Comparison of ENCODE assay signal across 15 cellular contexts in the genomic region with DNA sequence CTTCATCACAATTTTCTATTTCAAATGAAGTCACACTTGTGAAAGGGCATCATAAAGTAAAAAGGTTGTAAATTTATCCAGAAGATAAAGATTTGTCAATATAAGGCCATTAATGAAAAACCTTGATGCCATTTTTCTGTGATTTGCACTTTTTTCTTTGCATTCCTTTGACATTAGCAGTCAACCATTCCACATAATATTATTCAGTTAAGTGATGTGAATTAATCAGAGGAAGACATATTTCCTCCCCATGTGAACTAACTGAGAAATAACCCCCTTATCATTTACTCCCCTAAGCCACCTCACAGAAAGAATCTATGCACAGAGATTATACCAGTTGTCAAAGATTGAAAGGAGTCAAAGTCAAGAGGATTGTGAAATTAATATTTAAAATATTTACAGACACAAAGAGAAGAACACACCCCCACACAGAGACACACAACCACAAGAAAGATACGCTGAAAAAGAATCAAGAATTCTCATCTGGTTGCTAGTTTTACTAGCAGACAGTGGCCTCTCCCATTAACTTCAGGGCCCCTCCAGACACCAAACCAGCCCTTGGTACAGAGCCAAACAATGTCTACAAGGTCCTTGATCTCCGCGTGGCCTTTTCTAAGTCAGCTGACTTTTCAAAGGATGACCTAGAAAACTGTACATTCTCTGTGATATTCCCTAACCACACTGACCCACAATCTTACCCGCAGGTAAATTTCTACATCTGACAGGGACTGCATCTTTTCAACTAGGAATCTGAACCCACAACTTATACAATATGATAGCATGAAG. TPM values are rescaled to one million over a fixed set of nuclear protein-coding genes. Genes with fewer than 3 reads are reported as not detected.
DNase-seq lines count a peak whose midpoint lies in the region; ATAC-seq and TF ChIP-seq lines count a peak whose summit lies in the region.
"Had no signal": no experiment of that assay in that cellular context is flagged by ENCODE, and none has a peak within 500 bp of the region (broad histone marks: within the 10 kb centered on the region; RNA-seq: fewer than 3 reads in every experiment).

No MANE protein-coding gene starts in this region.

- H3K79me2 ChIP-seq in Karpas-422 (ENCODE audit: low read length), result no peaks in the 10 kb centered on the region

- no peak overlapping the region for H3K4me3 Mint-ChIP-seq in CD4-positive, alpha-beta T cell

- no peak overlapping the region for H3K56ac ChIP-seq in IMR-90 (ENCODE audit: extremely low read depth, insufficient read depth, low read length)

- H3K9me3 ChIP-seq in CD4-positive, alpha-beta T cell (ENCODE audit: control insufficient read depth, low read length), result no peaks in the 10 kb centered on the region
- H3K9me3 ChIP-seq in IMR-90 (ENCODE audit: control insufficient read depth, insufficient read depth, low read length) (no peaks in the 10 kb centered on the region), Karpas-422 (ENCODE audit: low read length) (no peaks in the 10 kb centered on the region)
- H3K9me3 ChIP-seq: heart right ventricle, psoas muscle had no signal

- in situ Hi-C loops in IMR-90 (cut with MboI; ENCODE audit: low sequenced_read_pairs), result no loop called here

- no peak overlapping the region for H2BK15ac ChIP-seq in IMR-90 (ENCODE audit: low read depth, low read length)

- no peaks in the 10 kb centered on the region for H3K27me3 Mint-ChIP-seq in CD4-positive, alpha-beta T cell

- no peaks in the 10 kb centered on the region for H3K9me3 Mint-ChIP-seq in CD4-positive, alpha-beta T cell

- no peak for TF ChIP-seq POLR2A in IMR-90 (IDR thresholded peaks at IDR 0.05; ENCODE audit: low read depth, low read length)

- no peak overlapping the region for H2AFZ ChIP-seq in IMR-90 (replicated peaks; ENCODE audit: low read length, poor library complexity)
- no peak overlapping the region for H2AFZ ChIP-seq in Karpas-422 (ENCODE audit: low read length)

- 81% methylated on average over 3 of the region's 4 CpGs; no CpG with 5 or more reads in 1 of the 2 experiments for WGBS in IMR-90 (ENCODE audit: extremely low coverage in 2 of 2, insufficient read length in 1 of 2), 2 experiments

- H4K20me1 ChIP-seq in IMR-90 (ENCODE audit: insufficient read depth, low read length) (peaks cover 40% of the 10 kb centered on the region), Karpas-422 (ENCODE audit: insufficient read depth, low read depth, low read length) (0 out of 2 replicates have a peak, but pooled peaks cover 3% of the 10 kb centered on the region)

- H2BK5ac ChIP-seq in IMR-90 (ENCODE audit: low read depth, low read length, poor library complexity, severe bottlenecking), result peak overlapping the region; percentile 44

- intact Hi-C loops in CD4-positive, alpha-beta T cell (cut with DNase I, micrococcal nuclease), result no loop called here
- intact Hi-C loops in IMR-90 (cut with micrococcal nuclease), result no loop called here

- H3K18ac ChIP-seq in IMR-90 (ENCODE audit: low read depth, low read length), result no peak overlapping the region

- H3K14ac ChIP-seq in IMR-90 (replicated peaks; ENCODE audit: low read depth, low read length), result peak overlapping the region; percentile 43; the same call in 1 of the 2 replicates

- H3K27me3 ChIP-seq in CD4-positive, alpha-beta T cell (ENCODE audit: control insufficient read depth, insufficient read depth, low read length), result no peaks in the 10 kb centered on the region
- H3K27me3 ChIP-seq in IMR-90 (ENCODE audit: control insufficient read depth, insufficient read depth, low read length), result no peaks in the 10 kb centered on the region
- H3K27me3 ChIP-seq in Karpas-422 (ENCODE audit: low read length), result no peaks in the 10 kb centered on the region
- H3K27me3 ChIP-seq: heart right ventricle had no signal

- no peak overlapping the region for H2AK9ac ChIP-seq in IMR-90 (replicated peaks; ENCODE audit: low read depth, low read length, poor library complexity)

- no peak overlapping the region for H3K27ac ChIP-seq in CD4-positive, alpha-beta T cell (ENCODE audit: low read depth, low read length)
- H3K27ac ChIP-seq in IMR-90 (ENCODE audit: insufficient read depth, low read length) (no peak overlapping the region), Karpas-422 (ENCODE audit: low read length) (no peak overlapping the region)
- H3K27ac ChIP-seq: heart right ventricle, psoas muscle had no signal

- no peak overlapping the region for H4K5ac ChIP-seq in IMR-90 (ENCODE audit: low read depth, low read length)

- POLR2A ChIA-PET in CD4-positive, alpha-beta T cell (lab: Charles Lee), result interaction anchor here (0.9 to 1.0 kb wide), 2 partner anchors 24 to 32 kb away, joined by 3 to 5 read pairs; no protein-coding TSS in a partner anchor
- POLR2A ChIA-PET in IMR-90 (lab: Charles Lee; ENCODE audit: unreplicated experiment), result no interaction called here

- no peak overlapping the region for H2BK20ac ChIP-seq in IMR-90 (ENCODE audit: low read depth, low read length)

- H3K79me1 ChIP-seq in IMR-90 (ENCODE audit: low read depth in 1 of 2, low read length in 2 of 2), result peaks cover 31 to 78% of the 10 kb centered on the region in 2 experiments

- peaks cover 75% of the 10 kb centered on the region for H3K4me1 Mint-ChIP-seq in CD4-positive, alpha-beta T cell (ENCODE audit: low read depth)

- H3K9me1 ChIP-seq in IMR-90 (ENCODE audit: insufficient read depth, low read length), result peaks cover 16% of the 10 kb centered on the region

- TF ChIP-seq CTCF in CD4-positive, alpha-beta T cell (IDR thresholded peaks at IDR 0.05), result no peak
- TF ChIP-seq CTCF in IMR-90 (conservative IDR thresholded peaks at IDR 0.05; ENCODE audit: low read depth, low read length), result no peak

- H3K9ac ChIP-seq in IMR-90 (ENCODE audit: low read depth, low read length), result no peak overlapping the region
- no peak overlapping the region for H3K9ac ChIP-seq in Karpas-422 (ENCODE audit: low read length)

- no peak overlapping the region for H2BK120ac ChIP-seq in IMR-90 (ENCODE audit: low read depth, low read length)

- H3K4me3 ChIP-seq in IMR-90 (ENCODE audit: insufficient read depth, low read depth, low read length) (no peak overlapping the region), Karpas-422 (ENCODE audit: low read length) (no peak overlapping the region)
- H3K4me3 ChIP-seq: heart right ventricle, psoas muscle had no signal

- 0 out of 2 replicates have a peak overlapping the region, but pooled peaks have one; percentile 12 for H3K23ac ChIP-seq in IMR-90 (ENCODE audit: low read depth, low read length)

- DNase-seq in CD4-positive, alpha-beta T cell, result no peak
- DNase-seq in IMR-90 (peak; percentile 34), amniotic epithelial cell (ENCODE audit: low read depth) (peak; percentile 90), iris pigment epithelial cell (ENCODE audit: low read depth) (peak; percentile 65), ureter (ENCODE audit: low spot score) (no peak), NCI-H2196 (lab: John Stamatoyannopoulos, UW; ENCODE audit: unreplicated experiment) (no peak), Karpas-422 (no peak)
- DNase-seq: activated effector memory CD4-positive, alpha-beta T cell treated with Interleukin-2 at 50 U/mL for 16 hours; C1 segment of cervical spinal cord; heart right ventricle; left colon; MM.1S; psoas muscle had no signal

- H4K8ac ChIP-seq in IMR-90 (ENCODE audit: low read depth in 2 of 2, low read length in 2 of 2), result peak overlapping the region in 1 of 2 experiments; percentile 6; a peak in 1 of 4 replicates

- no peak for TF ChIP-seq RAD21 in IMR-90 (IDR thresholded peaks at IDR 0.05; ENCODE audit: low read length)

- peak overlapping the region; percentile 20; the same call in 1 of the 2 replicates for H3K4ac ChIP-seq in IMR-90 (ENCODE audit: low read depth, low read length)

- CTCF ChIA-PET in CD4-positive, alpha-beta T cell (lab: Charles Lee), result no interaction called here
- CTCF ChIA-PET in IMR-90 (lab: Yijun Ruan, JAX), result interaction anchor here (1.0 kb wide), 1 partner anchor 33 kb away, joined by 3 read pairs; no protein-coding TSS in a partner anchor

- peak overlapping the region; percentile 5 for H3K27ac Mint-ChIP-seq in CD4-positive, alpha-beta T cell

- dilution Hi-C loops in IMR-90 (cut with HindIII; ENCODE audit: low sequenced_read_pairs, unreplicated experiment), result no loop called here

- H3K36me3 ChIP-seq in IMR-90 (ENCODE audit: control insufficient read depth, insufficient read depth, low read length) (peaks cover 2% of the 10 kb centered on the region; the same call in 1 of the 2 replicates), Karpas-422 (ENCODE audit: insufficient read depth, low read length) (no peaks in the 10 kb centered on the region)
- H3K36me3 ChIP-seq: heart right ventricle had no signal

- no peak overlapping the region for H4K91ac ChIP-seq in IMR-90 (ENCODE audit: insufficient read depth, low read depth, low read length)

- H3K36me3 Mint-ChIP-seq in CD4-positive, alpha-beta T cell (ENCODE audit: low read depth), result peaks cover 20% of the 10 kb centered on the region

- H3K4me1 ChIP-seq in IMR-90 (ENCODE audit: control insufficient read depth, insufficient read depth, low read length), result peaks cover 9% of the 10 kb centered on the region
- peaks cover 34% of the 10 kb centered on the region for H3K4me1 ChIP-seq in Karpas-422 (ENCODE audit: low read length)

- no peak for ATAC-seq in CD4-positive, alpha-beta T cell (ENCODE audit: poor library complexity)
- peak; percentile 30 for ATAC-seq in IMR-90 (ENCODE audit: low read depth)
- no peak for ATAC-seq in HG03175 (IDR thresholded peaks at IDR 0.05; ENCODE audit: unreplicated experiment)
- ATAC-seq: heart right ventricle, left colon, psoas muscle, Right ventricle myocardium inferior had no signal

- H3K9me2 ChIP-seq in Karpas-422 (replicated peaks; ENCODE audit: insufficient read depth, low read length), result no peaks in the 10 kb centered on the region

- no TSS peak for BruUV-seq in IMR-90 (replicated peaks; lab: Mats Ljungman, UMichigan)

- H3K4me2 ChIP-seq in IMR-90 (ENCODE audit: low read depth, low read length) (no peak overlapping the region), Karpas-422 (ENCODE audit: low read depth, low read length, poor library complexity, severe bottlenecking) (no peak overlapping the region)

- no peak overlapping the region for H2AK5ac ChIP-seq in IMR-90 (ENCODE audit: low read depth, low read length)

TF ChIP-seq in IMR-90, 13 proteins besides CTCF, POLR2A, EP300 and RAD21 (continues in another document):
- TF ChIP-seq NFE2L2 (IDR thresholded peaks at IDR 0.05; ENCODE audit: low read depth, low read length), result no peak

RNA-seq across cellular contexts. Expression of a gene that starts 29.5 kb away (rescaled TPM):
- 10 to 100 TPM; 55.5 to 55.9 TPM for total RNA-seq in CD4-positive, alpha-beta T cell
- total RNA-seq in IMR-90 (2012; rRNA removed) (50.7 and 63.6 TPM in 2 replicates), ureter (85.8 TPM)
- polyA plus RNA-seq in IMR-90 (2012; rRNA removed), result 19.9 and 23.1 TPM in 2 replicates
- 2.8 and 3.8 TPM in 2 replicates for polyA plus RNA-seq in IMR-90 (2012; cell fraction: cytosol; rRNA removed)
- 3.3 and 29.5 TPM in 2 replicates for polyA plus RNA-seq in IMR-90 (2012; cell fraction: nucleus; rRNA removed; ENCODE audit: low replicate concordance)
- not detected in 2 replicates for total RNA-seq in Karpas-422 (2014; rRNA removed; shearing (Covaris generic); ENCODE audit: low replicate concordance)

Comparison
In these comparisons a context has a peak if more than half of its experiments do, and no peak if none do; other contexts are left out.
1. DNase-seq: peak in IMR-90 (single experiment), amniotic epithelial cell (single experiment) and iris pigment epithelial cell (single experiment); none in CD4-positive, alpha-beta T cell (0 of 10), ureter (single experiment), NCI-H2196 (single experiment) and Karpas-422 (single experiment).
2. RNA of a gene that starts 29.5 kb away (total RNA-seq): 85.8 TPM in ureter (single experiment), 55.5 to 55.9 TPM in CD4-positive, alpha-beta T cell and 50.7 to 63.6 TPM in IMR-90; not detected in Karpas-422; every median in the first group is over 10 times any median in the second.